8 cellular contexts compared by ENCODE assay signal in the genomic region with DNA sequence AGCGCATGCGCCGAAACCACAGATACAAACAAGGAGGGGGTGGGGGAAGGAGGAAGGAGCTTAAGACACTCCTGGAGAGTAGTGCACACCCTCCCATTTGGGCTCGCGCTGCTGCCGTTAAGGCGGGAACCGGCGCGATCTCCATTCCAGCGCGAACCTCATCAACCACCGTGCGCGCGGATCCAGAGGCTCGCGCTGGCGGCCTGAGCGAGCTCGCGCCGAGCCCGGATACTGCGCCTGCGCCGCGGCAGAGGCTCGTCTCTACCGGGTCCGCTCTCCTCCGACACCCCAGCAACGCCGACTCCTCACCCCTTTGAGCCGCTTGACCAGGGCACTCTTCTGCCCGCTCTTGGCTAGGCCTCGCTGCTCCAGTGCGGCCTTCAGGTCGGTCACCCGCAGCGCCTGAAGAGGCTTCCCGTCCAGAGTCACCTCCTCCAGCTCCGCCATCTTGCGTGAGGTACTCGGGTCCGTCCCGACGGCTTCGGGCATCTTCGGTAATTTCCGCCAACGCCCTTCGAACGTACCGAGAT. TPM values are rescaled to one million over a fixed set of nuclear protein-coding genes. Genes with fewer than 3 reads are reported as not detected.
A peak's percentile ranks its signal among the peaks of the same experiment; 100 is the strongest.
DNase-seq lines count a peak whose midpoint lies in the region; ATAC-seq and TF ChIP-seq lines count a peak whose summit lies in the region.

A gene with protein sequence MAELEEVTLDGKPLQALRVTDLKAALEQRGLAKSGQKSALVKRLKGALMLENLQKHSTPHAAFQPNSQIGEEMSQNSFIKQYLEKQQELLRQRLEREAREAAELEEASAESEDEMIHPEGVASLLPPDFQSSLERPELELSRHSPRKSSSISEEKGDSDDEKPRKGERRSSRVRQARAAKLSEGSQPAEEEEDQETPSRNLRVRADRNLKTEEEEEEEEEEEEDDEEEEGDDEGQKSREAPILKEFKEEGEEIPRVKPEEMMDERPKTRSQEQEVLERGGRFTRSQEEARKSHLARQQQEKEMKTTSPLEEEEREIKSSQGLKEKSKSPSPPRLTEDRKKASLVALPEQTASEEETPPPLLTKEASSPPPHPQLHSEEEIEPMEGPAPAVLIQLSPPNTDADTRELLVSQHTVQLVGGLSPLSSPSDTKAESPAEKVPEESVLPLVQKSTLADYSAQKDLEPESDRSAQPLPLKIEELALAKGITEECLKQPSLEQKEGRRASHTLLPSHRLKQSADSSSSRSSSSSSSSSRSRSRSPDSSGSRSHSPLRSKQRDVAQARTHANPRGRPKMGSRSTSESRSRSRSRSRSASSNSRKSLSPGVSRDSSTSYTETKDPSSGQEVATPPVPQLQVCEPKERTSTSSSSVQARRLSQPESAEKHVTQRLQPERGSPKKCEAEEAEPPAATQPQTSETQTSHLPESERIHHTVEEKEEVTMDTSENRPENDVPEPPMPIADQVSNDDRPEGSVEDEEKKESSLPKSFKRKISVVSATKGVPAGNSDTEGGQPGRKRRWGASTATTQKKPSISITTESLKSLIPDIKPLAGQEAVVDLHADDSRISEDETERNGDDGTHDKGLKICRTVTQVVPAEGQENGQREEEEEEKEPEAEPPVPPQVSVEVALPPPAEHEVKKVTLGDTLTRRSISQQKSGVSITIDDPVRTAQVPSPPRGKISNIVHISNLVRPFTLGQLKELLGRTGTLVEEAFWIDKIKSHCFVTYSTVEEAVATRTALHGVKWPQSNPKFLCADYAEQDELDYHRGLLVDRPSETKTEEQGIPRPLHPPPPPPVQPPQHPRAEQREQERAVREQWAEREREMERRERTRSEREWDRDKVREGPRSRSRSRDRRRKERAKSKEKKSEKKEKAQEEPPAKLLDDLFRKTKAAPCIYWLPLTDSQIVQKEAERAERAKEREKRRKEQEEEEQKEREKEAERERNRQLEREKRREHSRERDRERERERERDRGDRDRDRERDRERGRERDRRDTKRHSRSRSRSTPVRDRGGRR (minus strand): TSS at position 471 of the 530 bp plus-strand sequence. CDS start 24 bp downstream, at position 447.

- H3K4me1 ChIP-seq in naive thymus-derived CD4-positive, alpha-beta T cell (ENCODE audit: control insufficient read depth in 2 of 2, insufficient read depth in 2 of 2, low read length in 2 of 2) = peaks cover 26 to 32% of the 10 kb centered on the region in 2 donors
- peaks cover 39% of the 10 kb centered on the region for H3K4me1 ChIP-seq in suprapubic skin

- no peaks in the 10 kb centered on the region for H3K9me3 Mint-ChIP-seq in activated CD4-positive, alpha-beta T cell treated with anti-CD3 and anti-CD28 coated beads, Interleukin-2, amount 10 ng/mL, durations not matched to agents 7 days and 5 days
- H3K9me3 Mint-ChIP-seq in naive thymus-derived CD4-positive, alpha-beta T cell = peaks cover 0 to 1% (median 0%) of the 10 kb centered on the region in 11 donors

- H3K4me3 ChIP-seq in naive thymus-derived CD4-positive, alpha-beta T cell (ENCODE audit: low read length) = peak within 1 kb of the TSS; percentile 88
- H3K4me3 ChIP-seq in suprapubic skin = peak within 1 kb of the TSS; percentile 74

- peak; percentile 41 for ATAC-seq in HG03439 (IDR thresholded peaks at IDR 0.05; ENCODE audit: unreplicated experiment)
- ATAC-seq in naive thymus-derived CD4-positive, alpha-beta T cell = peak; percentile 48

- POLR2A ChIA-PET in activated CD4-positive, alpha-beta T cell treated with anti-CD3 and anti-CD28 coated beads, Interleukin-2, amount 10 ng/mL, durations not matched to agents 7 days and 5 days (lab: Charles Lee) = interaction anchor here (0.5 to 1.4 kb wide), 8 partner anchors 18 to 502 kb away, joined by 3 to 12 read pairs (median 4); a partner anchor contains a TSS
- POLR2A ChIA-PET in naive thymus-derived CD4-positive, alpha-beta T cell (lab: Charles Lee) = interaction anchor here (0.6 to 5.1 kb wide), 43 partner anchors 9 to 1584 kb away, joined by 3 to 75 read pairs (median 4); a partner anchor contains a TSS

- peaks cover 15 to 40% (median 20%) of the 10 kb centered on the region in 3 experiments for H3K36me3 ChIP-seq in naive thymus-derived CD4-positive, alpha-beta T cell (ENCODE audit: control insufficient read depth in 2 of 3, insufficient read depth in 3 of 3, low read length in 3 of 3)
- H3K36me3 ChIP-seq in suprapubic skin = peaks cover 42% of the 10 kb centered on the region

- TF ChIP-seq EP300 in suprapubic skin (IDR thresholded peaks at IDR 0.05) = no peak

- DNase-seq in AG08395 (ENCODE audit: low spot score) (peak; percentile 85), GM19238 (ENCODE audit: insufficient read length, low spot score) (peak; percentile 65), erythroblast (lab: John Stamatoyannopoulos, UW) (no peak), suprapubic skin (ENCODE audit: low spot score in 2 of 2) (peak; percentile 85 to 88), NCI-H1436 treated with DMSO at 0.1 percent for 48 hours (lab: John Stamatoyannopoulos, UW) (no peak)
- DNase-seq in activated CD4-positive, alpha-beta T cell treated with anti-CD3 and anti-CD28 coated beads, Interleukin-2, amount 10 ng/mL, durations not matched to agents 7 days and 5 days = peak; percentile 79
- peak in 2 of 9 donors; percentile 95 to 98 for DNase-seq in naive thymus-derived CD4-positive, alpha-beta T cell

- H3K27ac Mint-ChIP-seq in activated CD4-positive, alpha-beta T cell treated with anti-CD3 and anti-CD28 coated beads, Interleukin-2, amount 10 ng/mL, durations not matched to agents 7 days and 5 days = no peak within 1 kb of the TSS
- no peak within 1 kb of the TSS for H3K27ac Mint-ChIP-seq in naive thymus-derived CD4-positive, alpha-beta T cell

- H3K4me1 Mint-ChIP-seq in activated CD4-positive, alpha-beta T cell treated with anti-CD3 and anti-CD28 coated beads, Interleukin-2, amount 10 ng/mL, durations not matched to agents 7 days and 5 days = peaks cover 35% of the 10 kb centered on the region
- peaks cover 10 to 61% (median 33%) of the 10 kb centered on the region in 7 donors for H3K4me1 Mint-ChIP-seq in naive thymus-derived CD4-positive, alpha-beta T cell

- H3K36me3 Mint-ChIP-seq in activated CD4-positive, alpha-beta T cell treated with anti-CD3 and anti-CD28 coated beads, Interleukin-2, amount 10 ng/mL, durations not matched to agents 7 days and 5 days (ENCODE audit: low read depth) = peaks cover 48% of the 10 kb centered on the region
- H3K36me3 Mint-ChIP-seq in naive thymus-derived CD4-positive, alpha-beta T cell = peaks cover 3 to 45% (median 26%) of the 10 kb centered on the region in 5 donors

- H3K27ac ChIP-seq in naive thymus-derived CD4-positive, alpha-beta T cell (ENCODE audit: low read depth, low read length) = peak within 1 kb of the TSS; percentile 97
- H3K27ac ChIP-seq in suprapubic skin = peak within 1 kb of the TSS; percentile 99

- WGBS in suprapubic skin = under 1% methylated on average over 55 of the region's 55 CpGs

- no peak for TF ChIP-seq CTCF in suprapubic skin (IDR thresholded peaks at IDR 0.05)

- no peaks in the 10 kb centered on the region for H3K9me3 ChIP-seq in naive thymus-derived CD4-positive, alpha-beta T cell (ENCODE audit: control insufficient read depth in 2 of 3, low read length in 3 of 3)
- H3K9me3 ChIP-seq in suprapubic skin = no peaks in the 10 kb centered on the region

- intact Hi-C loops in naive thymus-derived CD4-positive, alpha-beta T cell (cut with micrococcal nuclease) = loop anchor here (1.0 to 10.0 kb wide), 23 partner anchors 8 to 1827 kb away; a partner anchor contains a TSS

- no peak within 1 kb of the TSS for H3K4me3 Mint-ChIP-seq in activated CD4-positive, alpha-beta T cell treated with anti-CD3 and anti-CD28 coated beads, Interleukin-2, amount 10 ng/mL, durations not matched to agents 7 days and 5 days
- no peak within 1 kb of the TSS for H3K4me3 Mint-ChIP-seq in naive thymus-derived CD4-positive, alpha-beta T cell

- H3K27me3 ChIP-seq in naive thymus-derived CD4-positive, alpha-beta T cell (ENCODE audit: control insufficient read depth in 2 of 2, insufficient read depth in 2 of 2, low read length in 2 of 2) = no peaks in the 10 kb centered on the region
- no peaks in the 10 kb centered on the region for H3K27me3 ChIP-seq in suprapubic skin

- CTCF ChIA-PET in activated CD4-positive, alpha-beta T cell treated with anti-CD3 and anti-CD28 coated beads, Interleukin-2, amount 10 ng/mL, durations not matched to agents 7 days and 5 days (lab: Charles Lee) = interaction anchor here (0.6 to 2.8 kb wide), 10 partner anchors 9 to 446 kb away, joined by 3 to 19 read pairs (median 6); a partner anchor contains a TSS
- CTCF ChIA-PET in naive thymus-derived CD4-positive, alpha-beta T cell (lab: Charles Lee) = interaction anchor here (0.6 to 3.2 kb wide), 13 partner anchors 8 to 1569 kb away, joined by 3 to 25 read pairs (median 5); a partner anchor contains a TSS

- H3K27me3 Mint-ChIP-seq in activated CD4-positive, alpha-beta T cell treated with anti-CD3 and anti-CD28 coated beads, Interleukin-2, amount 10 ng/mL, durations not matched to agents 7 days and 5 days = no peaks in the 10 kb centered on the region
- H3K27me3 Mint-ChIP-seq in naive thymus-derived CD4-positive, alpha-beta T cell = no peaks in the 10 kb centered on the region

- TF ChIP-seq POLR2A in erythroblast (IDR thresholded peaks at IDR 0.05; ENCODE audit: low read length) (peak; percentile 91), suprapubic skin (IDR thresholded peaks at IDR 0.05) (peak in 1 of 2 donors; percentile 66)

RNA-seq across cellular contexts. Expression of the gene that starts here (rescaled TPM):
- total RNA-seq in activated CD4-positive, alpha-beta T cell treated with anti-CD3 and anti-CD28 coated beads, Interleukin-2, amount 10 ng/mL, durations not matched to agents 7 days and 5 days = 100 to 1,000 TPM; 202 to 221 TPM
- 100 to 1,000 TPM; 222 to 360 (median 301) TPM for total RNA-seq in naive thymus-derived CD4-positive, alpha-beta T cell
- 10 to 100 TPM in 1 of 2 donors, 1 to 10 TPM in 1; 8.7 to 18.6 TPM for polyA plus RNA-seq in naive thymus-derived CD4-positive, alpha-beta T cell
- total RNA-seq in suprapubic skin = 100 to 1,000 TPM in 2 of 4 donors, 10 to 100 TPM in 2; 78.7 to 217 (median 103) TPM

Comparison
In these comparisons a context has a peak if more than half of its experiments do, and no peak if none do; other contexts are left out.
1. DNase-seq: peak in AG08395 (single experiment), GM19238 (single experiment), activated CD4-positive, alpha-beta T cell treated with anti-CD3 and anti-CD28 coated beads, Interleukin-2, amount 10 ng/mL, durations not matched to agents 7 days and 5 days (single experiment) and suprapubic skin (2 of 2); none in erythroblast (0 of 2) and NCI-H1436 treated with DMSO at 0.1 percent for 48 hours (single experiment).